ENCODE assay signal across 8 cellular contexts in genomic region chr3:130850044-130850797, GRCh38. TPM values are rescaled to one million over a fixed set of nuclear protein-coding genes. Genes with fewer than 3 reads are reported as not detected.
DNase-seq lines count a peak whose midpoint lies in the region; ATAC-seq and TF ChIP-seq lines count a peak whose summit lies in the region.

No MANE protein-coding gene starts in this region.

- H3K36me3 ChIP-seq in fibroblast of lung (ENCODE audit: control insufficient read depth, insufficient read depth, low read length), result no peaks in the 10 kb centered on the region
- H3K36me3 ChIP-seq in spleen, result no peaks in the 10 kb centered on the region

- no peak overlapping the region for H3K4me2 ChIP-seq in fibroblast of lung (ENCODE audit: extremely low read depth, insufficient read depth, low read length)

- intact Hi-C loops in spleen (cut with DNase I; ENCODE audit: low total_unique reads), result no loop called here

- no peaks in the 10 kb centered on the region for H3K9me3 ChIP-seq in fibroblast of lung (ENCODE audit: control insufficient read depth, insufficient read depth, low read depth, low read length)
- H3K9me3 ChIP-seq in spleen, result no peaks in the 10 kb centered on the region

- H3K79me2 ChIP-seq in fibroblast of lung (ENCODE audit: control insufficient read depth, insufficient read depth, low read length), result no peaks in the 10 kb centered on the region

- no peak overlapping the region for H3K9ac ChIP-seq in fibroblast of lung (ENCODE audit: insufficient read depth, low read length)

- ATAC-seq in GM18511 (IDR thresholded peaks at IDR 0.05; ENCODE audit: unreplicated experiment) (peak; percentile 75), HG02678 (IDR thresholded peaks at IDR 0.05; ENCODE audit: unreplicated experiment) (peak; percentile 64)

- no peak overlapping the region for H2AFZ ChIP-seq in fibroblast of lung (ENCODE audit: low read length)

- no peak overlapping the region for H3K4me3 ChIP-seq in fibroblast of lung (replicated peaks in 1 of 4; ENCODE audit: control extremely low read depth in 1 of 4, insufficient read depth in 1 of 4, low read depth in 3 of 4, low read length in 4 of 4)
- H3K4me3 ChIP-seq in skeletal muscle cell (ENCODE audit: low read depth, low read length), result no peak overlapping the region
- H3K4me3 ChIP-seq in spleen, result no peak overlapping the region

- 8 to 17% (median 10%) methylated on average over 8 of the region's 8 CpGs for WGBS in spleen, 5 donors

- no peaks in the 10 kb centered on the region for H3K27me3 ChIP-seq in fibroblast of lung (ENCODE audit: control insufficient read depth, insufficient read depth, low read length)
- H3K27me3 ChIP-seq in spleen (replicated peaks in 1 of 7), result peaks cover 0 to 4% (median 0%) of the 10 kb centered on the region in 7 donors

- DNase-seq in NCI-H128 (lab: John Stamatoyannopoulos, UW; ENCODE audit: unreplicated experiment) (peak; percentile 80), fibroblast of lung (ENCODE audit: low read depth in 2 of 2) (peak; percentile 35 to 97), skeletal muscle cell (ENCODE audit: low read depth) (peak; percentile 17), spleen (no peak), NK-92 (lab: John Stamatoyannopoulos, UW; ENCODE audit: unreplicated experiment) (no peak)
- DNase-seq in activated CD4-positive, alpha-beta T cell treated with anti-CD3 and anti-CD28 coated beads for 48 hours, result peak; percentile 62

- H4K20me1 ChIP-seq in fibroblast of lung (ENCODE audit: control insufficient read depth, extremely low read depth, insufficient read depth, low read length), result no peaks in the 10 kb centered on the region

- H3K27ac ChIP-seq in fibroblast of lung (ENCODE audit: insufficient read depth, low read length), result no peak overlapping the region
- H3K27ac ChIP-seq in spleen, result no peak overlapping the region

- no peaks in the 10 kb centered on the region for H3K4me1 ChIP-seq in fibroblast of lung (ENCODE audit: control insufficient read depth, extremely low read depth, insufficient read depth, low read length)
- peaks cover 0 to 16% (median 5%) of the 10 kb centered on the region in 6 donors for H3K4me1 ChIP-seq in spleen

- TF ChIP-seq POLR2A in spleen (IDR thresholded peaks at IDR 0.05), result no peak

- TF ChIP-seq CTCF in fibroblast of lung (conservative IDR thresholded peaks at IDR 0.05 in 1 of 2, IDR thresholded peaks at IDR 0.05 in 1 of 2; ENCODE audit: low read depth in 1 of 2, low read length in 2 of 2) (no peak), spleen (IDR thresholded peaks at IDR 0.05 in 8 of 11, conservative IDR thresholded peaks at IDR 0.05 in 3 of 11) (no peak)

RNA-seq across cellular contexts. Expression of gene ATP2C1, which starts 43.7 kb away (rescaled TPM):
- total RNA-seq in fibroblast of lung (141 and 196 TPM in 2 replicates), spleen (10 to 100 TPM; 42.2 to 59.7 (median 51.7) TPM)
- polyA plus RNA-seq in fibroblast of lung (78.1 and 111 TPM in 2 replicates), spleen (10 to 100 TPM; 11.9 to 16.3 (median 13.1) TPM)
- polyA plus RNA-seq in fibroblast of lung (2012), result 44.5 and 57.3 TPM in 2 replicates
- 14.4 and 18.6 TPM in 2 replicates for polyA minus RNA-seq in fibroblast of lung (ENCODE audit: low replicate concordance)

Comparison
In these comparisons a context has a peak if more than half of its experiments do, and no peak if none do; other contexts are left out.
1. DNase-seq: peak in NCI-H128 (single experiment), activated CD4-positive, alpha-beta T cell treated with anti-CD3 and anti-CD28 coated beads for 48 hours (single experiment), fibroblast of lung (2 of 2) and skeletal muscle cell (single experiment); none in spleen (single experiment) and NK-92 (single experiment).